21 cellular contexts compared by ENCODE assay signal in genomic region chr11:86201371-86201770, GRCh38.
DNase-seq lines count a peak whose midpoint lies in the region; ATAC-seq, FAIRE-seq and TF ChIP-seq lines count a peak whose summit lies in the region.
"Had no signal": no experiment of that assay in that cellular context is flagged by ENCODE, and none has a peak within 500 bp of the region (broad histone marks: within the 10 kb centered on the region; RNA-seq: fewer than 3 reads in every experiment).

No MANE protein-coding gene starts in this region.

- H3K4me3 ChIP-seq in MM.1S (ENCODE audit: low read length): no peak overlapping the region
- H3K4me3 ChIP-seq: MG63 had no signal

- H4K20me1 ChIP-seq in MM.1S (ENCODE audit: insufficient read depth, low read length): no peaks in the 10 kb centered on the region

- no peaks in the 10 kb centered on the region for H3K9me2 ChIP-seq in MM.1S (replicated peaks; ENCODE audit: insufficient read depth, low read length)
- H3K9me2 ChIP-seq: SK-N-SH had no signal

- no peak overlapping the region for H2AFZ ChIP-seq in MM.1S (ENCODE audit: low read length)

- H3K9ac ChIP-seq in MM.1S (ENCODE audit: low read length): no peak overlapping the region
- H3K9ac ChIP-seq: SK-N-SH had no signal

- peak overlapping the region; percentile 89; the same call in 1 of the 2 replicates for H3K4me2 ChIP-seq in MM.1S (ENCODE audit: low read depth, low read length)
- H3K4me2 ChIP-seq: SK-N-SH had no signal

- no peak for ATAC-seq in HG02870 (IDR thresholded peaks at IDR 0.05; ENCODE audit: unreplicated experiment)
- ATAC-seq: Panc1 had no signal

- no peaks in the 10 kb centered on the region for H3K27me3 ChIP-seq in MM.1S (replicated peaks; ENCODE audit: insufficient read depth, low read length)
- H3K27me3 ChIP-seq: MG63 had no signal

- no peaks in the 10 kb centered on the region for H3K9me3 ChIP-seq in MM.1S (replicated peaks; ENCODE audit: insufficient read depth, low read length)
- H3K9me3 ChIP-seq: MG63, SK-N-SH had no signal

- H3K4me1 ChIP-seq in MM.1S (ENCODE audit: low read length): peaks cover 15% of the 10 kb centered on the region

- peaks cover 6% of the 10 kb centered on the region; the same call in 1 of the 2 replicates for H3F3A ChIP-seq in MM.1S (ENCODE audit: insufficient read depth, low read length)

- no peak for FAIRE-seq in urothelium cell line (lab: Jason Lieb, UNC)
- FAIRE-seq: D721Med, HTR-8/SVneo had no signal

- DNase-seq in NOMO-1 treated with DMSO at 0.1 percent for 48 hours (lab: John Stamatoyannopoulos, UW; ENCODE audit: unreplicated experiment) (peak; percentile 49), NOMO-1 treated with dmso at 0.1 percent for 144 hours (lab: John Stamatoyannopoulos, UW; ENCODE audit: unreplicated experiment) (no peak), MM.1S (no peak), left kidney (ENCODE audit: low read depth, low spot score) (peak; percentile 41), urothelium cell line (ENCODE audit: low spot score) (peak; percentile 1), hepatic stellate cell (ENCODE audit: low spot score) (no peak)
- no peak for DNase-seq in stimulated activated CD8-positive, alpha-beta memory T cell treated with anti-CD3 and anti-CD28 coated beads, Interleukin-4, amount 100 ng/mL, for 48 hours
- DNase-seq: DMS79 treated with DMSO at 0.1 percent for 48 hours, HCEC 1CT, KBM-7, MG63, NCI-H1436 treated with DMSO at 0.1 percent for 48 hours, NCI-H2081 treated with DMSO at 0.1 percent for 48 hours, NCI-H2227 treated with DMSO at 0.1 percent for 48 hours, NCI-H526, Right ventricle myocardium superior, SK-N-SH had no signal

- TF ChIP-seq CTCF in MM.1S (IDR thresholded peaks at IDR 0.05; ENCODE audit: low read length): no peak

- no peaks in the 10 kb centered on the region for H3K79me2 ChIP-seq in MM.1S (ENCODE audit: low read length)

- H3K36me3 ChIP-seq in MM.1S (replicated peaks; ENCODE audit: insufficient read depth, low read length): no peaks in the 10 kb centered on the region
- H3K36me3 ChIP-seq: MG63 had no signal

- H3K27ac ChIP-seq in MM.1S (ENCODE audit: low read length): no peak overlapping the region

Comparison
In these comparisons a context has a peak if more than half of its experiments do, and no peak if none do; other contexts are left out.
1. DNase-seq: peak in NOMO-1 treated with DMSO at 0.1 percent for 48 hours (single experiment), left kidney (single experiment) and urothelium cell line (single experiment); none in NOMO-1 treated with dmso at 0.1 percent for 144 hours (single experiment), MM.1S (single experiment), hepatic stellate cell (single experiment) and stimulated activated CD8-positive, alpha-beta memory T cell treated with anti-CD3 and anti-CD28 coated beads, Interleukin-4, amount 100 ng/mL, for 48 hours (single experiment).